In genomic region chr14:101191882-101192660, GRCh38 we compare ENCODE assay signal across 15 cellular contexts.
A peak's percentile ranks its signal among the peaks of the same experiment; 100 is the strongest.
DNase-seq lines count a peak whose midpoint lies in the region; ATAC-seq and TF ChIP-seq lines count a peak whose summit lies in the region.
"Had no signal": no experiment of that assay in that cellular context is flagged by ENCODE, and none has a peak within 500 bp of the region (broad histone marks: within the 10 kb centered on the region; RNA-seq: fewer than 3 reads in every experiment).

No MANE protein-coding gene starts in this region.

- no peaks in the 10 kb centered on the region for H4K20me1 ChIP-seq in BLaER1

- TF ChIP-seq POLR2A in esophagus muscularis mucosa (IDR thresholded peaks at IDR 0.05; ENCODE audit: low read depth), result no peak

- no peak for TF ChIP-seq EP300 in esophagus muscularis mucosa (IDR thresholded peaks at IDR 0.05)

- no peak overlapping the region for H3K9ac ChIP-seq in BLaER1

- H3K4me3 Mint-ChIP-seq in nephron progenitor cell, result no peak overlapping the region
- H3K4me3 Mint-ChIP-seq: CD14-positive monocyte had no signal

- TF ChIP-seq CTCF in esophagus muscularis mucosa (IDR thresholded peaks at IDR 0.05) (no peak), nephron progenitor cell (IDR thresholded peaks at IDR 0.05) (no peak)

- intact Hi-C loops in esophagus muscularis mucosa (cut with DNase I), result no loop called here
- intact Hi-C loops in sciatic nerve (cut with DNase I), result no loop called here

- no peaks in the 10 kb centered on the region for H3K36me3 Mint-ChIP-seq in nephron progenitor cell (ENCODE audit: low read depth)
- H3K36me3 Mint-ChIP-seq: CD14-positive monocyte had no signal

- no peak overlapping the region for H3K27ac Mint-ChIP-seq in nephron progenitor cell
- H3K27ac Mint-ChIP-seq: CD14-positive monocyte had no signal

- H3K4me2 ChIP-seq in BLaER1, result peak overlapping the region; percentile 29; the same call in 1 of the 2 replicates

- H3K27ac ChIP-seq in BLaER1 (no peak overlapping the region), esophagus muscularis mucosa (replicated peaks in 1 of 4) (no peak overlapping the region)
- H3K27ac ChIP-seq: RWPE1 had no signal

- H3K9me3 Mint-ChIP-seq in nephron progenitor cell, result no peaks in the 10 kb centered on the region
- H3K9me3 Mint-ChIP-seq: CD14-positive monocyte had no signal

- H3K4me1 ChIP-seq in BLaER1 (peaks cover 57% of the 10 kb centered on the region), esophagus muscularis mucosa (peaks cover 0 to 19% (median 9%) of the 10 kb centered on the region in 4 donors)

- peaks cover 18% of the 10 kb centered on the region for H3K4me1 Mint-ChIP-seq in nephron progenitor cell
- H3K4me1 Mint-ChIP-seq: CD14-positive monocyte had no signal

- H3K27me3 ChIP-seq in BLaER1 (no peaks in the 10 kb centered on the region), H7 (ENCODE audit: control insufficient read depth, insufficient read depth, low read length) (no peaks in the 10 kb centered on the region), esophagus muscularis mucosa (no peaks in the 10 kb centered on the region)

- H3K9me3 ChIP-seq in BLaER1 (no peaks in the 10 kb centered on the region), esophagus muscularis mucosa (no peaks in the 10 kb centered on the region)

- H3K4me3 ChIP-seq in BLaER1, result no peak overlapping the region
- no peak overlapping the region for H3K4me3 ChIP-seq in H7 (ENCODE audit: insufficient read depth, low read depth, low read length)
- no peak overlapping the region for H3K4me3 ChIP-seq in esophagus muscularis mucosa

- H3K36me3 ChIP-seq in BLaER1 (no peaks in the 10 kb centered on the region), H7 (replicated peaks; ENCODE audit: control insufficient read depth, insufficient read depth, low read length) (no peaks in the 10 kb centered on the region), esophagus muscularis mucosa (no peaks in the 10 kb centered on the region)

- H3K27me3 Mint-ChIP-seq in nephron progenitor cell (ENCODE audit: low read depth, poor library complexity), result peaks cover 28% of the 10 kb centered on the region

- ATAC-seq in sciatic nerve (no peak), GM18498 (IDR thresholded peaks at IDR 0.05; ENCODE audit: unreplicated experiment) (no peak)

- 92% methylated on average over 12 of the region's 12 CpGs for WGBS in esophagus muscularis mucosa

- peak; percentile 22 for DNase-seq in H7
- DNase-seq in esophagus muscularis mucosa (ENCODE audit: extremely low spot score), result peak; percentile 90
- peak; percentile 10 for DNase-seq in sciatic nerve (ENCODE audit: low spot score)
- no peak for DNase-seq in nephron progenitor cell
- DNase-seq in SKM-1 (lab: John Stamatoyannopoulos, UW; ENCODE audit: unreplicated experiment), result no peak
- DNase-seq: HCEC 1CT, NCI-H1105 treated with DMSO at 0.1 percent for 48 hours, NCI-H2029, NCI-H2171, NCI-H446, NCI-H69 had no signal

Comparison
In these comparisons a context has a peak if more than half of its experiments do, and no peak if none do; other contexts are left out.
1. DNase-seq: peak in H7 (single experiment), esophagus muscularis mucosa (single experiment) and sciatic nerve (single experiment); none in nephron progenitor cell (single experiment) and SKM-1 (single experiment).